In the genomic region with DNA sequence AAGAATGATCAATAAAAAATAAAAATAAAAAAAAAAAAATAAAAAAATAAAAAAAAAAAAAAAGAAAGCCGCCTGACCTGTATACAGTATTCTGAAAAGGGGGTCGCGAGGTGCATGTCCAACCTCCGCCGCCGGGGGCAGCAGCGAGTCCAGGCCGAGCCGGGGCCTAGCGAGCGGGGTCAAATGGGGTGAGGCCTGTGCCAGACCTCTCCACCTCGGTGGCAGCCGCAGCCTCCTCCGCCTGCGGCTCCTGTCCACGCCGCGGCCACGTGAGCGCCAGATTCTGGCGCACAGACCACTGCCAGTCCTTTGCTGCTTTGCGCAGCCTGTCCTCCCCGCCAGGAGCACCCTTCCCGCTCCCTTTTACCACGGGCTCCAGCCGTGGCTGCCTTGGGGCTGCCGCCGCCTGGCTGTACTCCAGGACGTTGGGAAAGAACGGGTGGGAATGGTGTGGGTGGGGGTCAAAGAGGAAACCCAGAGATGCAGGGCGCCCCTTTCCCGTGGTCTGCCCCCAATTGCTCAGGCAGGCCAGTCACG, we compare ENCODE assay signal across 1 cellular context.
TF ChIP-seq lines count a peak whose summit lies in the region.

No MANE protein-coding gene starts in this region.

TF ChIP-seq in HepG2, 621 proteins besides CTCF, POLR2A, EP300 and RAD21 (continued from another document and continues in another):
- peak; percentile 98 for TF ChIP-seq ZNF546 (CRISPR knock-in tag; conservative IDR thresholded peaks at IDR 0.05)
- TF ChIP-seq ZNF251 (CRISPR knock-in tag; IDR thresholded peaks at IDR 0.05), result no peak
- no peak for TF ChIP-seq KAT2B (IDR thresholded peaks at IDR 0.05; ENCODE audit: borderline replicate concordance, low read depth, low read length)
- TF ChIP-seq SMYD3 (CRISPR knock-in tag; IDR thresholded peaks at IDR 0.05), result peak; percentile 92
- TF ChIP-seq NKX3-1 (CRISPR knock-in tag; IDR thresholded peaks at IDR 0.05), result peak; percentile 94; the same call in 1 of the 2 replicates
- TF ChIP-seq, protein P1, sequence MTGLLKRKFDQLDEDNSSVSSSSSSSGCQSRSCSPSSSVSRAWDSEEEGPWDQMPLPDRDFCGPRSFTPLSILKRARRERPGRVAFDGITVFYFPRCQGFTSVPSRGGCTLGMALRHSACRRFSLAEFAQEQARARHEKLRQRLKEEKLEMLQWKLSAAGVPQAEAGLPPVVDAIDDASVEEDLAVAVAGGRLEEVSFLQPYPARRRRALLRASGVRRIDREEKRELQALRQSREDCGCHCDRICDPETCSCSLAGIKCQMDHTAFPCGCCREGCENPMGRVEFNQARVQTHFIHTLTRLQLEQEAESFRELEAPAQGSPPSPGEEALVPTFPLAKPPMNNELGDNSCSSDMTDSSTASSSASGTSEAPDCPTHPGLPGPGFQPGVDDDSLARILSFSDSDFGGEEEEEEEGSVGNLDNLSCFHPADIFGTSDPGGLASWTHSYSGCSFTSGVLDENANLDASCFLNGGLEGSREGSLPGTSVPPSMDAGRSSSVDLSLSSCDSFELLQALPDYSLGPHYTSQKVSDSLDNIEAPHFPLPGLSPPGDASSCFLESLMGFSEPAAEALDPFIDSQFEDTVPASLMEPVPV (CRISPR knock-in tag; IDR thresholded peaks at IDR 0.05), result peak; percentile 98
- TF ChIP-seq ZNF75D (CRISPR knock-in tag; IDR thresholded peaks at IDR 0.05; ENCODE audit: borderline replicate concordance), result no peak
- TF ChIP-seq HHEX (CRISPR knock-in tag; IDR thresholded peaks at IDR 0.05), result no peak
- TF ChIP-seq ZNF776 (CRISPR knock-in tag; IDR thresholded peaks at IDR 0.05), result peak; percentile 97
- peak; percentile 84; the same call in 1 of the 2 replicates for TF ChIP-seq ZFYVE20 (CRISPR knock-in tag; IDR thresholded peaks at IDR 0.05; ENCODE audit: borderline replicate concordance, low read depth)
- peak; percentile 79 for TF ChIP-seq BRD4 (CRISPR knock-in tag; IDR thresholded peaks at IDR 0.05)
- TF ChIP-seq PRPF4 (IDR thresholded peaks at IDR 0.05; ENCODE audit: low read depth, low read length, poor library complexity, severe bottlenecking), result no peak
- TF ChIP-seq FUBP1 (CRISPR knock-in tag; IDR thresholded peaks at IDR 0.05; ENCODE audit: borderline replicate concordance), result peak; percentile 73; the same call in 1 of the 2 replicates
- TF ChIP-seq SMAD1 (CRISPR knock-in tag; IDR thresholded peaks at IDR 0.05; ENCODE audit: borderline replicate concordance, low read depth), result peak; percentile 84; the same call in 1 of the 2 replicates
- TF ChIP-seq ZNF333 (CRISPR knock-in tag; IDR thresholded peaks at IDR 0.05; ENCODE audit: borderline replicate concordance), result peak; percentile 98
- TF ChIP-seq GFI1 (CRISPR knock-in tag; IDR thresholded peaks at IDR 0.05; ENCODE audit: borderline replicate concordance), result peak; percentile 71; the same call in 1 of the 2 replicates
- peak; percentile 94 for TF ChIP-seq PHF5A (CRISPR knock-in tag; IDR thresholded peaks at IDR 0.05; ENCODE audit: low read depth, unreplicated experiment)
- no peak for TF ChIP-seq NFE2L1 (CRISPR knock-in tag; IDR thresholded peaks at IDR 0.05; ENCODE audit: borderline replicate concordance)
- peak; percentile 79; the same call in 1 of the 2 replicates for TF ChIP-seq ZNF660 (CRISPR knock-in tag; IDR thresholded peaks at IDR 0.05; ENCODE audit: borderline replicate concordance, low read depth)
- 0 out of 2 replicates have a peak, but pooled peaks have one; percentile 55 for TF ChIP-seq ZSCAN22 (CRISPR knock-in tag; IDR thresholded peaks at IDR 0.05)
- TF ChIP-seq ONECUT2 (CRISPR knock-in tag; IDR thresholded peaks at IDR 0.05), result no peak
- TF ChIP-seq ZGPAT (CRISPR knock-in tag; IDR thresholded peaks at IDR 0.05), result peak; percentile 99
- TF ChIP-seq FOXC1 (CRISPR knock-in tag; IDR thresholded peaks at IDR 0.05; ENCODE audit: borderline replicate concordance), result peak; percentile 99
- no peak for TF ChIP-seq JUNB (CRISPR knock-in tag; IDR thresholded peaks at IDR 0.05; ENCODE audit: borderline replicate concordance)
- TF ChIP-seq ZNF781 (CRISPR knock-in tag; IDR thresholded peaks at IDR 0.05; ENCODE audit: borderline replicate concordance, not compliant biosample characterization), result peak; percentile 97
- 0 out of 2 replicates have a peak, but pooled peaks have one; percentile 46 for TF ChIP-seq ZNF225 (CRISPR knock-in tag; IDR thresholded peaks at IDR 0.05)
- peak in 1 of 2 experiments; percentile 85; a peak in 2 of 4 replicates for TF ChIP-seq ATF4 (CRISPR knock-in tag; IDR thresholded peaks at IDR 0.05)
- peak; percentile 84 for TF ChIP-seq WIZ (CRISPR knock-in tag; IDR thresholded peaks at IDR 0.05)
- peak; percentile 59 for TF ChIP-seq JUND (CRISPR knock-in tag; IDR thresholded peaks at IDR 0.05)
- TF ChIP-seq ZNF121 (CRISPR knock-in tag; IDR thresholded peaks at IDR 0.05), result peak; percentile 79
- TF ChIP-seq SYNCRIP (IDR thresholded peaks at IDR 0.05; ENCODE audit: insufficient read depth, low read depth, low read length), result no peak
- TF ChIP-seq RFXANK (CRISPR knock-in tag; IDR thresholded peaks at IDR 0.05), result peak; percentile 90; the same call in 1 of the 2 replicates
- TF ChIP-seq MXD4 (CRISPR knock-in tag; IDR thresholded peaks at IDR 0.05), result peak; percentile 94
- peak; percentile 97 for TF ChIP-seq SKI (IDR thresholded peaks at IDR 0.05; ENCODE audit: partially characterized antibody)
- TF ChIP-seq ZBTB8A (CRISPR knock-in tag; IDR thresholded peaks at IDR 0.05; ENCODE audit: borderline replicate concordance, low read depth), result no peak
- TF ChIP-seq TFDP2 (CRISPR knock-in tag; IDR thresholded peaks at IDR 0.05), result peak; percentile 94
- peak; percentile 45; the same call in 1 of the 2 replicates for TF ChIP-seq ZC3H4 (CRISPR knock-in tag; IDR thresholded peaks at IDR 0.05; ENCODE audit: borderline replicate concordance)
- TF ChIP-seq KIAA2018 (CRISPR knock-in tag; IDR thresholded peaks at IDR 0.05; ENCODE audit: borderline replicate concordance), result peak; percentile 87; the same call in 1 of the 2 replicates
- TF ChIP-seq, protein P2, sequence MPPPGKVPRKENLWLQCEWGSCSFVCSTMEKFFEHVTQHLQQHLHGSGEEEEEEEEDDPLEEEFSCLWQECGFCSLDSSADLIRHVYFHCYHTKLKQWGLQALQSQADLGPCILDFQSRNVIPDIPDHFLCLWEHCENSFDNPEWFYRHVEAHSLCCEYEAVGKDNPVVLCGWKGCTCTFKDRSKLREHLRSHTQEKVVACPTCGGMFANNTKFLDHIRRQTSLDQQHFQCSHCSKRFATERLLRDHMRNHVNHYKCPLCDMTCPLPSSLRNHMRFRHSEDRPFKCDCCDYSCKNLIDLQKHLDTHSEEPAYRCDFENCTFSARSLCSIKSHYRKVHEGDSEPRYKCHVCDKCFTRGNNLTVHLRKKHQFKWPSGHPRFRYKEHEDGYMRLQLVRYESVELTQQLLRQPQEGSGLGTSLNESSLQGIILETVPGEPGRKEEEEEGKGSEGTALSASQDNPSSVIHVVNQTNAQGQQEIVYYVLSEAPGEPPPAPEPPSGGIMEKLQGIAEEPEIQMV (CRISPR knock-in tag; IDR thresholded peaks at IDR 0.05; ENCODE audit: low read depth), result peak; percentile 95
- peak; percentile 72; the same call in 1 of the 2 replicates for TF ChIP-seq ZNF784 (CRISPR knock-in tag; IDR thresholded peaks at IDR 0.05; ENCODE audit: borderline replicate concordance)
- no peak for TF ChIP-seq SRSF9 (IDR thresholded peaks at IDR 0.05; ENCODE audit: borderline replicate concordance, insufficient read depth, low read depth, low read length, poor library complexity, severe bottlenecking)
- TF ChIP-seq ZNF264 (CRISPR knock-in tag; IDR thresholded peaks at IDR 0.05), result peak; percentile 82; the same call in 1 of the 2 replicates
- TF ChIP-seq RBM22 (optimal IDR thresholded peaks at IDR 0.05; ENCODE audit: low read length), result no peak
